10 cellular contexts compared by ENCODE assay signal in the genomic region with DNA sequence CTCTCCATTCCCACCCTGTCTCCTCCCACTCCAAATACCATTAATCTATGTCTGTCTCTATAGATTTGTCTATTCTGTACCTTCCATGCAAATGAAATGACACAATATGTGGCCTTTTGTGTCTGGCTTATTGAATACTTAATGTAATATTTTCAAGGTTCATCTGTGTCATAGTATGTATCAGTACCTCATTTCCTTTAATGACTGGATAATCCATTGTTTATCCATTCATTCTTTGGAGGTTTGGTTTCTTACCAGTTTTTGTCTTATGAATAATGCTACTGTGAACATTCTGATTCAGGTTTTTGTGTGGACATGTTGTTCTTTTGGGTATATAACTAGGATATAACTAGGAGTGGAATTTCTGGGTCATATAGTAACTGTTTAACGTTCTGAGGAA. TPM values are rescaled to one million over a fixed set of nuclear protein-coding genes. Genes with fewer than 3 reads are reported as not detected.
A peak's percentile ranks its signal among the peaks of the same experiment; 100 is the strongest.
DNase-seq lines count a peak whose midpoint lies in the region; ATAC-seq, FAIRE-seq and TF ChIP-seq lines count a peak whose summit lies in the region.
"Not testable (repeated sequence)": the region's sequence is repeated elsewhere in the genome, so short reads cannot be mapped to it uniquely, and the experiment has no call there.
"Had no signal": no experiment of that assay in that cellular context is flagged by ENCODE, and none has a peak within 500 bp of the region (broad histone marks: within the 10 kb centered on the region; RNA-seq: fewer than 3 reads in every experiment).

No MANE protein-coding gene starts in this region.

- intact Hi-C loops in IMR-90 (cut with micrococcal nuclease); activated CD4-positive, alpha-beta T cell treated with anti-CD3 and anti-CD28 coated beads for 36 hours (cut with DNase I, micrococcal nuclease): not testable (repeated sequence)

- not testable (repeated sequence) for H3K36me3 ChIP-seq in IMR-90 (ENCODE audit: control insufficient read depth, insufficient read depth, low read length); keratinocyte (ENCODE audit: control insufficient read depth in 2 of 2, extremely low read depth in 1 of 2, insufficient read depth in 2 of 2, low read length in 2 of 2)

- not testable (repeated sequence) for H2BK120ac ChIP-seq in IMR-90 (ENCODE audit: low read depth, low read length)

- not testable (repeated sequence) for H2AFZ ChIP-seq in IMR-90 (replicated peaks; ENCODE audit: low read length, poor library complexity); keratinocyte (ENCODE audit: control insufficient read depth, low read length)

- H3K27ac ChIP-seq in IMR-90 (ENCODE audit: insufficient read depth, low read length); keratinocyte (ENCODE audit: control insufficient read depth, insufficient read depth, low read length): not testable (repeated sequence)

- BruUV-seq in IMR-90 (replicated peaks; lab: Mats Ljungman, UMichigan), result not testable (repeated sequence)

- DNase-seq in IMR-90, result peak; percentile 35
- not testable (repeated sequence) for DNase-seq in activated CD4-positive, alpha-beta T cell treated with anti-CD3 and anti-CD28 coated beads for 36 hours; activated naive CD8-positive, alpha-beta T cell treated with anti-CD3 and anti-CD28 coated beads, Interleukin-2, amount 50 U/mL, for 24 hours; keratinocyte (ENCODE audit: low read depth, low spot score); stimulated activated effector memory CD8-positive, alpha-beta T cell treated with anti-CD3 and anti-CD28 coated beads, Interleukin-12 subunit alpha, Interleukin-12 subunit beta, amount 100 ng/mL, for 72 hours (ENCODE audit: low spot score in 2 of 2)

- ATAC-seq in IMR-90 (ENCODE audit: low read depth) (peak; percentile 67), esophagus mucosa (peak; percentile 94)
- ATAC-seq in activated CD4-positive, alpha-beta T cell treated with anti-CD3 and anti-CD28 coated beads for 36 hours, result peak; percentile 51
- ATAC-seq in activated naive CD8-positive, alpha-beta T cell treated with anti-CD3 and anti-CD28 coated beads, Interleukin-2, amount 50 U/mL, for 24 hours, result peak; percentile 7
- peak; percentile 60 for ATAC-seq in stimulated activated effector memory CD8-positive, alpha-beta T cell treated with anti-CD3 and anti-CD28 coated beads, Interleukin-12 subunit alpha, Interleukin-12 subunit beta, amount 100 ng/mL, for 72 hours

- H3K18ac ChIP-seq in IMR-90 (ENCODE audit: low read depth, low read length), result not testable (repeated sequence)

- WGBS in IMR-90 (ENCODE audit: extremely low coverage in 2 of 2, insufficient read length in 1 of 2), 2 experiments, result no CpG with 5 or more reads among the region's 1 CpG

- not testable (repeated sequence) for H3K9me3 Mint-ChIP-seq in activated CD4-positive, alpha-beta T cell treated with anti-CD3 and anti-CD28 coated beads for 36 hours (ENCODE audit: low read depth); activated naive CD8-positive, alpha-beta T cell treated with anti-CD3 and anti-CD28 coated beads, Interleukin-2, amount 50 U/mL, for 24 hours; stimulated activated effector memory CD8-positive, alpha-beta T cell treated with anti-CD3 and anti-CD28 coated beads, Interleukin-12 subunit alpha, Interleukin-12 subunit beta, amount 100 ng/mL, for 72 hours

- H3K27me3 Mint-ChIP-seq in activated CD4-positive, alpha-beta T cell treated with anti-CD3 and anti-CD28 coated beads for 36 hours; activated naive CD8-positive, alpha-beta T cell treated with anti-CD3 and anti-CD28 coated beads, Interleukin-2, amount 50 U/mL, for 24 hours: not testable (repeated sequence)

- dilution Hi-C loops in IMR-90 (cut with HindIII; ENCODE audit: low sequenced_read_pairs, unreplicated experiment); keratinocyte (cut with MboI; ENCODE audit: extremely low pct_ligation_motif_present, low sequenced_read_pairs): not testable (repeated sequence)

- not testable (repeated sequence) for H4K8ac ChIP-seq in IMR-90 (ENCODE audit: low read depth in 2 of 2, low read length in 2 of 2)

- FAIRE-seq in colon (lab: Jason Lieb, UNC), result peak; percentile 57
- FAIRE-seq in keratinocyte (lab: Jason Lieb, UNC), result peak; percentile 63

- not testable (repeated sequence) for H2BK5ac ChIP-seq in IMR-90 (ENCODE audit: low read depth, low read length, poor library complexity, severe bottlenecking)

- not testable (repeated sequence) for H3K4me2 ChIP-seq in IMR-90 (ENCODE audit: low read depth, low read length); keratinocyte (ENCODE audit: control insufficient read depth, extremely low read depth, insufficient read depth, low read depth, low read length)

- H2BK20ac ChIP-seq in IMR-90 (ENCODE audit: low read depth, low read length), result not testable (repeated sequence)

- TF ChIP-seq RAD21 in IMR-90 (IDR thresholded peaks at IDR 0.05; ENCODE audit: low read length), result not testable (repeated sequence)

- H3K4me1 ChIP-seq in IMR-90 (ENCODE audit: control insufficient read depth, insufficient read depth, low read length); keratinocyte (ENCODE audit: control insufficient read depth, extremely low read depth, insufficient read depth, low read length): not testable (repeated sequence)

- H3K27me3 ChIP-seq in IMR-90 (ENCODE audit: control insufficient read depth, insufficient read depth, low read length); keratinocyte (ENCODE audit: control insufficient read depth, extremely low read depth, insufficient read depth, low read length): not testable (repeated sequence)

- H2BK15ac ChIP-seq in IMR-90 (ENCODE audit: low read depth, low read length), result not testable (repeated sequence)

- H3K4ac ChIP-seq in IMR-90 (ENCODE audit: low read depth, low read length), result not testable (repeated sequence)

- H3K9ac ChIP-seq in IMR-90 (ENCODE audit: low read depth, low read length); keratinocyte (ENCODE audit: control insufficient read depth, extremely low read depth, insufficient read depth, low read length): not testable (repeated sequence)

- H4K91ac ChIP-seq in IMR-90 (ENCODE audit: insufficient read depth, low read depth, low read length), result not testable (repeated sequence)

- H4K5ac ChIP-seq in IMR-90 (ENCODE audit: low read depth, low read length), result not testable (repeated sequence)

- CTCF ChIA-PET in IMR-90 (lab: Yijun Ruan, JAX); activated CD4-positive, alpha-beta T cell treated with anti-CD3 and anti-CD28 coated beads for 36 hours (lab: Charles Lee): not testable (repeated sequence)

- H3K56ac ChIP-seq in IMR-90 (ENCODE audit: extremely low read depth, insufficient read depth, low read length), result not testable (repeated sequence)

- H3K79me1 ChIP-seq in IMR-90 (ENCODE audit: low read depth in 1 of 2, low read length in 2 of 2), result not testable (repeated sequence)

- not testable (repeated sequence) for H2AK9ac ChIP-seq in IMR-90 (replicated peaks; ENCODE audit: low read depth, low read length, poor library complexity)

- not testable (repeated sequence) for H3K23ac ChIP-seq in IMR-90 (ENCODE audit: low read depth, low read length)

- not testable (repeated sequence) for H4K20me1 ChIP-seq in IMR-90 (ENCODE audit: insufficient read depth, low read length); keratinocyte (ENCODE audit: control insufficient read depth, extremely low read depth, insufficient read depth, low read length)

- not testable (repeated sequence) for H3K4me3 ChIP-seq in IMR-90 (ENCODE audit: insufficient read depth, low read depth, low read length); keratinocyte (ENCODE audit: control insufficient read depth in 2 of 3, extremely low read depth in 1 of 3, insufficient read depth in 2 of 3, low read depth in 1 of 3, low read length in 3 of 3)

- POLR2A ChIA-PET in IMR-90 (lab: Charles Lee; ENCODE audit: unreplicated experiment); activated CD4-positive, alpha-beta T cell treated with anti-CD3 and anti-CD28 coated beads for 36 hours (lab: Charles Lee): not testable (repeated sequence)

- H3K9me1 ChIP-seq in IMR-90 (ENCODE audit: insufficient read depth, low read length); keratinocyte (ENCODE audit: control insufficient read depth, extremely low read depth, insufficient read depth, low read length): not testable (repeated sequence)

- not testable (repeated sequence) for H3K79me2 ChIP-seq in keratinocyte (ENCODE audit: control insufficient read depth, insufficient read depth, low read length)

- TF ChIP-seq POLR2A in IMR-90 (IDR thresholded peaks at IDR 0.05; ENCODE audit: low read depth, low read length), result not testable (repeated sequence)

- not testable (repeated sequence) for H2AK5ac ChIP-seq in IMR-90 (ENCODE audit: low read depth, low read length)

- not testable (repeated sequence) for H3K36me3 Mint-ChIP-seq in activated CD4-positive, alpha-beta T cell treated with anti-CD3 and anti-CD28 coated beads for 36 hours (ENCODE audit: low read depth); activated naive CD8-positive, alpha-beta T cell treated with anti-CD3 and anti-CD28 coated beads, Interleukin-2, amount 50 U/mL, for 24 hours (ENCODE audit: low read depth); stimulated activated effector memory CD8-positive, alpha-beta T cell treated with anti-CD3 and anti-CD28 coated beads, Interleukin-12 subunit alpha, Interleukin-12 subunit beta, amount 100 ng/mL, for 72 hours

- not testable (repeated sequence) for H3K14ac ChIP-seq in IMR-90 (replicated peaks; ENCODE audit: low read depth, low read length)

- H3K4me1 Mint-ChIP-seq in activated CD4-positive, alpha-beta T cell treated with anti-CD3 and anti-CD28 coated beads for 36 hours; activated naive CD8-positive, alpha-beta T cell treated with anti-CD3 and anti-CD28 coated beads, Interleukin-2, amount 50 U/mL, for 24 hours; stimulated activated effector memory CD8-positive, alpha-beta T cell treated with anti-CD3 and anti-CD28 coated beads, Interleukin-12 subunit alpha, Interleukin-12 subunit beta, amount 100 ng/mL, for 72 hours: not testable (repeated sequence)

- not testable (repeated sequence) for TF ChIP-seq CTCF in IMR-90 (conservative IDR thresholded peaks at IDR 0.05; ENCODE audit: low read depth, low read length); keratinocyte (optimal IDR thresholded peaks at IDR 0.05 in 1 of 3, IDR thresholded peaks at IDR 0.05 in 1 of 3, conservative IDR thresholded peaks at IDR 0.05 in 1 of 3; ENCODE audit: extremely low read depth in 1 of 3, insufficient read depth in 2 of 3, low read length in 3 of 3)

- not testable (repeated sequence) for H3K9me3 ChIP-seq in IMR-90 (ENCODE audit: control insufficient read depth, insufficient read depth, low read length); keratinocyte (ENCODE audit: control insufficient read depth, low read depth, low read length)

- H3K27ac Mint-ChIP-seq in activated CD4-positive, alpha-beta T cell treated with anti-CD3 and anti-CD28 coated beads for 36 hours; activated naive CD8-positive, alpha-beta T cell treated with anti-CD3 and anti-CD28 coated beads, Interleukin-2, amount 50 U/mL, for 24 hours; stimulated activated effector memory CD8-positive, alpha-beta T cell treated with anti-CD3 and anti-CD28 coated beads, Interleukin-12 subunit alpha, Interleukin-12 subunit beta, amount 100 ng/mL, for 72 hours: not testable (repeated sequence)

- in situ Hi-C loops in IMR-90 (cut with MboI; ENCODE audit: low sequenced_read_pairs), result not testable (repeated sequence)

- H3K4me3 Mint-ChIP-seq in activated CD4-positive, alpha-beta T cell treated with anti-CD3 and anti-CD28 coated beads for 36 hours; activated naive CD8-positive, alpha-beta T cell treated with anti-CD3 and anti-CD28 coated beads, Interleukin-2, amount 50 U/mL, for 24 hours; stimulated activated effector memory CD8-positive, alpha-beta T cell treated with anti-CD3 and anti-CD28 coated beads, Interleukin-12 subunit alpha, Interleukin-12 subunit beta, amount 100 ng/mL, for 72 hours: not testable (repeated sequence)

RNA-seq across cellular contexts. Expression of a gene that starts 14.8 kb away (rescaled TPM):
- total RNA-seq in IMR-90 (2012; rRNA removed) (16.0 and 17.8 TPM in 2 replicates), esophagus mucosa (39.4 TPM)
- polyA plus RNA-seq in IMR-90 (2012; rRNA removed) (5.1 and 5.8 TPM in 2 replicates), keratinocyte (19.0 to 26.0 TPM (median 24.7 TPM) in 3 replicates)
- polyA plus RNA-seq in IMR-90 (2012; cell fraction: cytosol; rRNA removed), result 1.4 and 2.4 TPM in 2 replicates
- 0.87 and 3.2 TPM in 2 replicates for polyA plus RNA-seq in IMR-90 (2012; cell fraction: nucleus; rRNA removed; ENCODE audit: low replicate concordance)
- 10 to 100 TPM; 35.0 to 44.3 TPM for total RNA-seq in activated CD4-positive, alpha-beta T cell treated with anti-CD3 and anti-CD28 coated beads for 36 hours
- 42.2 TPM for polyA plus RNA-seq in keratinocyte (2011; ENCODE audit: low read depth)
- 18.2 and 25.5 TPM in 2 replicates for polyA plus RNA-seq in keratinocyte (2011; cell fraction: cytosol; rRNA removed)
- 19.3 and 22.4 TPM in 2 replicates for polyA plus RNA-seq in keratinocyte (2011; cell fraction: nucleus; rRNA removed)
- polyA plus RNA-seq in keratinocyte (2012; ENCODE audit: low replicate concordance), result 13.9 and 21.9 TPM in 2 replicates
- polyA minus RNA-seq in keratinocyte, result 41.9 to 51.4 TPM (median 51.0 TPM) in 3 replicates
- 37.6 TPM for polyA minus RNA-seq in keratinocyte (2011; cell fraction: cytosol; rRNA and poly(A)+ RNA removed)
- 28.3 and 63.0 TPM in 2 replicates for polyA minus RNA-seq in keratinocyte (2011; cell fraction: nucleus; rRNA and poly(A)+ RNA removed)

RNA-seq across cellular contexts. Expression of a gene that starts 55.8 kb away (rescaled TPM):
- total RNA-seq in IMR-90 (2012; rRNA removed), result not detected in 2 replicates
- polyA plus RNA-seq in IMR-90 (2012; rRNA removed), result not detected in 2 replicates
- polyA plus RNA-seq in IMR-90 (2012; cell fraction: cytosol; rRNA removed), result not detected in 2 replicates
- not detected in 2 replicates for polyA plus RNA-seq in IMR-90 (2012; cell fraction: nucleus; rRNA removed; ENCODE audit: low replicate concordance)
- total RNA-seq in activated CD4-positive, alpha-beta T cell treated with anti-CD3 and anti-CD28 coated beads for 36 hours, result 1 to 10 TPM; 1.1 to 1.6 TPM
- 0.44 TPM for total RNA-seq in esophagus mucosa
- polyA plus RNA-seq in keratinocyte, result 0.02 to 0.19 TPM (median 0.10 TPM) in 3 replicates
- not detected for polyA plus RNA-seq in keratinocyte (2011; ENCODE audit: low read depth)
- 0.13 and 0.23 TPM in 2 replicates for polyA plus RNA-seq in keratinocyte (2011; cell fraction: cytosol; rRNA removed)
- 0.14 and 0.40 TPM in 2 replicates for polyA plus RNA-seq in keratinocyte (2011; cell fraction: nucleus; rRNA removed)
- 0.08 and 0.09 TPM in 2 replicates for polyA plus RNA-seq in keratinocyte (2012; ENCODE audit: low replicate concordance)
- polyA minus RNA-seq in keratinocyte, result not detected in 3 replicates
- not detected for polyA minus RNA-seq in keratinocyte (2011; cell fraction: cytosol; rRNA and poly(A)+ RNA removed)
- not detected in 2 replicates for polyA minus RNA-seq in keratinocyte (2011; cell fraction: nucleus; rRNA and poly(A)+ RNA removed)
- total RNA-seq: CD4-positive, CD25-positive, alpha-beta regulatory T cell; H4; HT-29 had no signal

Comparison
In these comparisons a context has a peak if more than half of its experiments do, and no peak if none do; other contexts are left out.
1. ATAC-seq: peak in every context shown above with its lines; median percentile 94 in esophagus mucosa; 67 in IMR-90; 60 in stimulated activated effector memory CD8-positive, alpha-beta T cell treated with anti-CD3 and anti-CD28 coated beads, Interleukin-12 subunit alpha, Interleukin-12 subunit beta, amount 100 ng/mL, for 72 hours; 51 in activated CD4-positive, alpha-beta T cell treated with anti-CD3 and anti-CD28 coated beads for 36 hours; 7 in activated naive CD8-positive, alpha-beta T cell treated with anti-CD3 and anti-CD28 coated beads, Interleukin-2, amount 50 U/mL, for 24 hours.